1 cellular context compared by ENCODE assay signal in genomic region chr10:102112210-102112817, GRCh38.
A peak's percentile ranks its signal among the peaks of the same experiment; 100 is the strongest.
TF ChIP-seq lines count a peak whose summit lies in the region.

No MANE protein-coding gene starts in this region.

TF ChIP-seq in K562, 482 proteins besides CTCF, POLR2A, EP300 and RAD21 (continued from another document and continues in another):
- no peak for TF ChIP-seq DIDO1 (tag; IDR thresholded peaks at IDR 0.05; ENCODE audit: low read depth)
- peak in 1 of 2 experiments; percentile 76; a peak in 2 of 4 replicates for TF ChIP-seq ZMIZ1 (IDR thresholded peaks at IDR 0.05; ENCODE audit: low read depth in 2 of 2, low read length in 2 of 2)
- peak; percentile 88 for TF ChIP-seq SOX6 (IDR thresholded peaks at IDR 0.05)
- no peak for TF ChIP-seq ETV5 (CRISPR knock-in tag; IDR thresholded peaks at IDR 0.05; ENCODE audit: low read depth)
- TF ChIP-seq MCM7 (IDR thresholded peaks at IDR 0.05) = no peak
- TF ChIP-seq MCM2 (IDR thresholded peaks at IDR 0.05; ENCODE audit: low read depth) = no peak
- no peak for TF ChIP-seq SMARCB1 (IDR thresholded peaks at IDR 0.05; ENCODE audit: insufficient read length, low read depth)
- no peak for TF ChIP-seq PKNOX1 (IDR thresholded peaks at IDR 0.05)
- TF ChIP-seq MCM3 (IDR thresholded peaks at IDR 0.05) = no peak
- no peak for TF ChIP-seq ZC3H8 (IDR thresholded peaks at IDR 0.05)
- TF ChIP-seq ZNF780A (CRISPR knock-in tag; IDR thresholded peaks at IDR 0.05) = no peak
- no peak for TF ChIP-seq KAT7 (CRISPR knock-in tag; IDR thresholded peaks at IDR 0.05; ENCODE audit: borderline replicate concordance)
- TF ChIP-seq, protein P1, sequence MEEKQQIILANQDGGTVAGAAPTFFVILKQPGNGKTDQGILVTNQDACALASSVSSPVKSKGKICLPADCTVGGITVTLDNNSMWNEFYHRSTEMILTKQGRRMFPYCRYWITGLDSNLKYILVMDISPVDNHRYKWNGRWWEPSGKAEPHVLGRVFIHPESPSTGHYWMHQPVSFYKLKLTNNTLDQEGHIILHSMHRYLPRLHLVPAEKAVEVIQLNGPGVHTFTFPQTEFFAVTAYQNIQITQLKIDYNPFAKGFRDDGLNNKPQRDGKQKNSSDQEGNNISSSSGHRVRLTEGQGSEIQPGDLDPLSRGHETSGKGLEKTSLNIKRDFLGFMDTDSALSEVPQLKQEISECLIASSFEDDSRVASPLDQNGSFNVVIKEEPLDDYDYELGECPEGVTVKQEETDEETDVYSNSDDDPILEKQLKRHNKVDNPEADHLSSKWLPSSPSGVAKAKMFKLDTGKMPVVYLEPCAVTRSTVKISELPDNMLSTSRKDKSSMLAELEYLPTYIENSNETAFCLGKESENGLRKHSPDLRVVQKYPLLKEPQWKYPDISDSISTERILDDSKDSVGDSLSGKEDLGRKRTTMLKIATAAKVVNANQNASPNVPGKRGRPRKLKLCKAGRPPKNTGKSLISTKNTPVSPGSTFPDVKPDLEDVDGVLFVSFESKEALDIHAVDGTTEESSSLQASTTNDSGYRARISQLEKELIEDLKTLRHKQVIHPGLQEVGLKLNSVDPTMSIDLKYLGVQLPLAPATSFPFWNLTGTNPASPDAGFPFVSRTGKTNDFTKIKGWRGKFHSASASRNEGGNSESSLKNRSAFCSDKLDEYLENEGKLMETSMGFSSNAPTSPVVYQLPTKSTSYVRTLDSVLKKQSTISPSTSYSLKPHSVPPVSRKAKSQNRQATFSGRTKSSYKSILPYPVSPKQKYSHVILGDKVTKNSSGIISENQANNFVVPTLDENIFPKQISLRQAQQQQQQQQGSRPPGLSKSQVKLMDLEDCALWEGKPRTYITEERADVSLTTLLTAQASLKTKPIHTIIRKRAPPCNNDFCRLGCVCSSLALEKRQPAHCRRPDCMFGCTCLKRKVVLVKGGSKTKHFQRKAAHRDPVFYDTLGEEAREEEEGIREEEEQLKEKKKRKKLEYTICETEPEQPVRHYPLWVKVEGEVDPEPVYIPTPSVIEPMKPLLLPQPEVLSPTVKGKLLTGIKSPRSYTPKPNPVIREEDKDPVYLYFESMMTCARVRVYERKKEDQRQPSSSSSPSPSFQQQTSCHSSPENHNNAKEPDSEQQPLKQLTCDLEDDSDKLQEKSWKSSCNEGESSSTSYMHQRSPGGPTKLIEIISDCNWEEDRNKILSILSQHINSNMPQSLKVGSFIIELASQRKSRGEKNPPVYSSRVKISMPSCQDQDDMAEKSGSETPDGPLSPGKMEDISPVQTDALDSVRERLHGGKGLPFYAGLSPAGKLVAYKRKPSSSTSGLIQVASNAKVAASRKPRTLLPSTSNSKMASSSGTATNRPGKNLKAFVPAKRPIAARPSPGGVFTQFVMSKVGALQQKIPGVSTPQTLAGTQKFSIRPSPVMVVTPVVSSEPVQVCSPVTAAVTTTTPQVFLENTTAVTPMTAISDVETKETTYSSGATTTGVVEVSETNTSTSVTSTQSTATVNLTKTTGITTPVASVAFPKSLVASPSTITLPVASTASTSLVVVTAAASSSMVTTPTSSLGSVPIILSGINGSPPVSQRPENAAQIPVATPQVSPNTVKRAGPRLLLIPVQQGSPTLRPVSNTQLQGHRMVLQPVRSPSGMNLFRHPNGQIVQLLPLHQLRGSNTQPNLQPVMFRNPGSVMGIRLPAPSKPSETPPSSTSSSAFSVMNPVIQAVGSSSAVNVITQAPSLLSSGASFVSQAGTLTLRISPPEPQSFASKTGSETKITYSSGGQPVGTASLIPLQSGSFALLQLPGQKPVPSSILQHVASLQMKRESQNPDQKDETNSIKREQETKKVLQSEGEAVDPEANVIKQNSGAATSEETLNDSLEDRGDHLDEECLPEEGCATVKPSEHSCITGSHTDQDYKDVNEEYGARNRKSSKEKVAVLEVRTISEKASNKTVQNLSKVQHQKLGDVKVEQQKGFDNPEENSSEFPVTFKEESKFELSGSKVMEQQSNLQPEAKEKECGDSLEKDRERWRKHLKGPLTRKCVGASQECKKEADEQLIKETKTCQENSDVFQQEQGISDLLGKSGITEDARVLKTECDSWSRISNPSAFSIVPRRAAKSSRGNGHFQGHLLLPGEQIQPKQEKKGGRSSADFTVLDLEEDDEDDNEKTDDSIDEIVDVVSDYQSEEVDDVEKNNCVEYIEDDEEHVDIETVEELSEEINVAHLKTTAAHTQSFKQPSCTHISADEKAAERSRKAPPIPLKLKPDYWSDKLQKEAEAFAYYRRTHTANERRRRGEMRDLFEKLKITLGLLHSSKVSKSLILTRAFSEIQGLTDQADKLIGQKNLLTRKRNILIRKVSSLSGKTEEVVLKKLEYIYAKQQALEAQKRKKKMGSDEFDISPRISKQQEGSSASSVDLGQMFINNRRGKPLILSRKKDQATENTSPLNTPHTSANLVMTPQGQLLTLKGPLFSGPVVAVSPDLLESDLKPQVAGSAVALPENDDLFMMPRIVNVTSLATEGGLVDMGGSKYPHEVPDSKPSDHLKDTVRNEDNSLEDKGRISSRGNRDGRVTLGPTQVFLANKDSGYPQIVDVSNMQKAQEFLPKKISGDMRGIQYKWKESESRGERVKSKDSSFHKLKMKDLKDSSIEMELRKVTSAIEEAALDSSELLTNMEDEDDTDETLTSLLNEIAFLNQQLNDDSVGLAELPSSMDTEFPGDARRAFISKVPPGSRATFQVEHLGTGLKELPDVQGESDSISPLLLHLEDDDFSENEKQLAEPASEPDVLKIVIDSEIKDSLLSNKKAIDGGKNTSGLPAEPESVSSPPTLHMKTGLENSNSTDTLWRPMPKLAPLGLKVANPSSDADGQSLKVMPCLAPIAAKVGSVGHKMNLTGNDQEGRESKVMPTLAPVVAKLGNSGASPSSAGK (IDR thresholded peaks at IDR 0.05) = no peak
- TF ChIP-seq ZNF717 (CRISPR knock-in tag; IDR thresholded peaks at IDR 0.05) = no peak
- TF ChIP-seq ZNF507 (tag; conservative IDR thresholded peaks at IDR 0.05) = no peak
- no peak for TF ChIP-seq ZNF551 (CRISPR knock-in tag; IDR thresholded peaks at IDR 0.05)
- no peak for TF ChIP-seq ZNF24 (IDR thresholded peaks at IDR 0.05)
- TF ChIP-seq NR4A1 (CRISPR knock-in tag; IDR thresholded peaks at IDR 0.05) = no peak
- no peak for TF ChIP-seq NR4A1 (tag; IDR thresholded peaks at IDR 0.05)
- no peak for TF ChIP-seq HES1 (IDR thresholded peaks at IDR 0.05; ENCODE audit: low read depth)
- peak; percentile 93 for TF ChIP-seq SMARCA5 (IDR thresholded peaks at IDR 0.05)
- TF ChIP-seq HDAC1 (IDR thresholded peaks at IDR 0.05) = peak in 1 of 2 experiments; percentile 44; a peak in 1 of 4 replicates
- TF ChIP-seq NCOR1 (IDR thresholded peaks at IDR 0.05) = peak; percentile 93
- no peak for TF ChIP-seq SAFB (IDR thresholded peaks at IDR 0.05; ENCODE audit: borderline replicate concordance, low read depth, low read length)
- TF ChIP-seq CAMTA2 (CRISPR knock-in tag; conservative IDR thresholded peaks at IDR 0.05) = no peak
- no peak for TF ChIP-seq PURB (CRISPR knock-in tag; IDR thresholded peaks at IDR 0.05; ENCODE audit: low read depth)
- TF ChIP-seq FOXJ3 (CRISPR knock-in tag; IDR thresholded peaks at IDR 0.05) = no peak
- no peak for TF ChIP-seq RFX7 (CRISPR knock-in tag; IDR thresholded peaks at IDR 0.05)
- peak; percentile 42; the same call in 1 of the 2 replicates for TF ChIP-seq CC2D1A (IDR thresholded peaks at IDR 0.05)
- TF ChIP-seq HDAC3 (IDR thresholded peaks at IDR 0.05; ENCODE audit: borderline replicate concordance, partially characterized antibody) = peak; percentile 82
- no peak for TF ChIP-seq ZNF124 (CRISPR knock-in tag; IDR thresholded peaks at IDR 0.05)
- TF ChIP-seq U2AF2 (optimal IDR thresholded peaks at IDR 0.05; ENCODE audit: low read depth, low read length) = no peak
- peak; percentile 43 to 66 for TF ChIP-seq MNT (conservative IDR thresholded peaks at IDR 0.05)
- no peak for TF ChIP-seq ILK (tag; IDR thresholded peaks at IDR 0.05; ENCODE audit: borderline replicate concordance, low read depth)
- TF ChIP-seq ZNF165 (CRISPR knock-in tag; IDR thresholded peaks at IDR 0.05; ENCODE audit: borderline replicate concordance) = no peak
- no peak for TF ChIP-seq ZNF239 (CRISPR knock-in tag; IDR thresholded peaks at IDR 0.05)
- TF ChIP-seq, protein P2, sequence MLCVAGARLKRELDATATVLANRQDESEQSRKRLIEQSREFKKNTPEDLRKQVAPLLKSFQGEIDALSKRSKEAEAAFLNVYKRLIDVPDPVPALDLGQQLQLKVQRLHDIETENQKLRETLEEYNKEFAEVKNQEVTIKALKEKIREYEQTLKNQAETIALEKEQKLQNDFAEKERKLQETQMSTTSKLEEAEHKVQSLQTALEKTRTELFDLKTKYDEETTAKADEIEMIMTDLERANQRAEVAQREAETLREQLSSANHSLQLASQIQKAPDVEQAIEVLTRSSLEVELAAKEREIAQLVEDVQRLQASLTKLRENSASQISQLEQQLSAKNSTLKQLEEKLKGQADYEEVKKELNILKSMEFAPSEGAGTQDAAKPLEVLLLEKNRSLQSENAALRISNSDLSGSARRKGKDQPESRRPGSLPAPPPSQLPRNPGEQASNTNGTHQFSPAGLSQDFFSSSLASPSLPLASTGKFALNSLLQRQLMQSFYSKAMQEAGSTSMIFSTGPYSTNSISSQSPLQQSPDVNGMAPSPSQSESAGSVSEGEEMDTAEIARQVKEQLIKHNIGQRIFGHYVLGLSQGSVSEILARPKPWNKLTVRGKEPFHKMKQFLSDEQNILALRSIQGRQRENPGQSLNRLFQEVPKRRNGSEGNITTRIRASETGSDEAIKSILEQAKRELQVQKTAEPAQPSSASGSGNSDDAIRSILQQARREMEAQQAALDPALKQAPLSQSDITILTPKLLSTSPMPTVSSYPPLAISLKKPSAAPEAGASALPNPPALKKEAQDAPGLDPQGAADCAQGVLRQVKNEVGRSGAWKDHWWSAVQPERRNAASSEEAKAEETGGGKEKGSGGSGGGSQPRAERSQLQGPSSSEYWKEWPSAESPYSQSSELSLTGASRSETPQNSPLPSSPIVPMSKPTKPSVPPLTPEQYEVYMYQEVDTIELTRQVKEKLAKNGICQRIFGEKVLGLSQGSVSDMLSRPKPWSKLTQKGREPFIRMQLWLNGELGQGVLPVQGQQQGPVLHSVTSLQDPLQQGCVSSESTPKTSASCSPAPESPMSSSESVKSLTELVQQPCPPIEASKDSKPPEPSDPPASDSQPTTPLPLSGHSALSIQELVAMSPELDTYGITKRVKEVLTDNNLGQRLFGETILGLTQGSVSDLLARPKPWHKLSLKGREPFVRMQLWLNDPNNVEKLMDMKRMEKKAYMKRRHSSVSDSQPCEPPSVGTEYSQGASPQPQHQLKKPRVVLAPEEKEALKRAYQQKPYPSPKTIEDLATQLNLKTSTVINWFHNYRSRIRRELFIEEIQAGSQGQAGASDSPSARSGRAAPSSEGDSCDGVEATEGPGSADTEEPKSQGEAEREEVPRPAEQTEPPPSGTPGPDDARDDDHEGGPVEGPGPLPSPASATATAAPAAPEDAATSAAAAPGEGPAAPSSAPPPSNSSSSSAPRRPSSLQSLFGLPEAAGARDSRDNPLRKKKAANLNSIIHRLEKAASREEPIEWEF (CRISPR knock-in tag; IDR thresholded peaks at IDR 0.05) = no peak
- no peak for TF ChIP-seq NFRKB (IDR thresholded peaks at IDR 0.05; ENCODE audit: low read depth)
- no peak for TF ChIP-seq LARP7 (IDR thresholded peaks at IDR 0.05)
- no peak for TF ChIP-seq RBM34 (IDR thresholded peaks at IDR 0.05; ENCODE audit: borderline replicate concordance, insufficient read depth, low read length)
- no peak for TF ChIP-seq FOXA3 (CRISPR knock-in tag; conservative IDR thresholded peaks at IDR 0.05 in 1 of 2, IDR thresholded peaks at IDR 0.05 in 1 of 2)
- TF ChIP-seq MTA1 (IDR thresholded peaks at IDR 0.05; ENCODE audit: borderline replicate concordance) = 0 out of 2 replicates have a peak, but pooled peaks have one; percentile 47
